ENCODE assay signal across 1 cellular context in genomic region chr9:2241875-2242741, GRCh38.
TF ChIP-seq lines count a peak whose summit lies in the region.

No MANE protein-coding gene starts in this region.

TF ChIP-seq in HepG2, 621 proteins besides CTCF, POLR2A, EP300 and RAD21 (continued from another document and continues in another):
- TF ChIP-seq MLXIP (CRISPR knock-in tag; IDR thresholded peaks at IDR 0.05; ENCODE audit: borderline replicate concordance) (no peak), ERF (CRISPR knock-in tag; IDR thresholded peaks at IDR 0.05) (peak; percentile 52; the same call in 1 of the 2 replicates), NR0B2 (CRISPR knock-in tag; IDR thresholded peaks at IDR 0.05) (no peak), NONO (IDR thresholded peaks at IDR 0.05) (no peak), NONO (CRISPR knock-in tag; conservative IDR thresholded peaks at IDR 0.05) (peak; percentile 58), ZFP41 (CRISPR knock-in tag; IDR thresholded peaks at IDR 0.05; ENCODE audit: borderline replicate concordance) (no peak), ZNF282 (IDR thresholded peaks at IDR 0.05; ENCODE audit: partially characterized antibody) (no peak), THAP7 (CRISPR knock-in tag; IDR thresholded peaks at IDR 0.05) (no peak; the same call in 1 of the 2 replicates), FOXO1 (CRISPR knock-in tag; IDR thresholded peaks at IDR 0.05) (peak; percentile 46), CREBL2 (CRISPR knock-in tag; IDR thresholded peaks at IDR 0.05; ENCODE audit: borderline replicate concordance) (0 out of 2 replicates have a peak, but pooled peaks have one; percentile 22), JUN (CRISPR knock-in tag; IDR thresholded peaks at IDR 0.05) (no peak), UBTF (CRISPR knock-in tag; IDR thresholded peaks at IDR 0.05) (no peak; the same call in 1 of the 2 replicates), ZNF550 (CRISPR knock-in tag; IDR thresholded peaks at IDR 0.05; ENCODE audit: borderline replicate concordance) (no peak), MTF1 (CRISPR knock-in tag; IDR thresholded peaks at IDR 0.05) (no peak), ZNF879 (CRISPR knock-in tag; IDR thresholded peaks at IDR 0.05) (no peak), KDM2A (CRISPR knock-in tag; IDR thresholded peaks at IDR 0.05; ENCODE audit: borderline replicate concordance, low read depth) (peak; percentile 92), ZNF235 (CRISPR knock-in tag; IDR thresholded peaks at IDR 0.05; ENCODE audit: borderline replicate concordance) (no peak), RFXAP (CRISPR knock-in tag; IDR thresholded peaks at IDR 0.05; ENCODE audit: borderline replicate concordance) (0 out of 2 replicates have a peak, but pooled peaks have one; percentile 69), ZNF17 (CRISPR knock-in tag; IDR thresholded peaks at IDR 0.05) (no peak), ZNF34 (CRISPR knock-in tag; IDR thresholded peaks at IDR 0.05; ENCODE audit: borderline replicate concordance) (no peak), ZNF564 (CRISPR knock-in tag; IDR thresholded peaks at IDR 0.05) (no peak), ZNF512 (CRISPR knock-in tag; IDR thresholded peaks at IDR 0.05) (no peak), ZNF878 (CRISPR knock-in tag; IDR thresholded peaks at IDR 0.05) (no peak), NR1H2 (CRISPR knock-in tag; IDR thresholded peaks at IDR 0.05; ENCODE audit: borderline replicate concordance, low read depth) (no peak), FOXJ3 (CRISPR knock-in tag; IDR thresholded peaks at IDR 0.05; ENCODE audit: borderline replicate concordance) (peak; percentile 65; the same call in 1 of the 2 replicates), ZNF343 (CRISPR knock-in tag; IDR thresholded peaks at IDR 0.05) (no peak), ZSCAN12 (CRISPR knock-in tag; IDR thresholded peaks at IDR 0.05) (no peak), PBX2 (CRISPR knock-in tag; IDR thresholded peaks at IDR 0.05) (no peak), ZNF7 (CRISPR knock-in tag; IDR thresholded peaks at IDR 0.05) (peak; percentile 24; the same call in 1 of the 2 replicates), JDP2 (CRISPR knock-in tag; IDR thresholded peaks at IDR 0.05; ENCODE audit: borderline replicate concordance) (no peak), ZNF75D (CRISPR knock-in tag; IDR thresholded peaks at IDR 0.05; ENCODE audit: borderline replicate concordance) (no peak), GATAD1 (CRISPR knock-in tag; IDR thresholded peaks at IDR 0.05) (peak; percentile 48; the same call in 1 of the 2 replicates), ELF3 (CRISPR knock-in tag; IDR thresholded peaks at IDR 0.05) (peak; percentile 36), GLI4 (CRISPR knock-in tag; IDR thresholded peaks at IDR 0.05; ENCODE audit: borderline replicate concordance) (peak; percentile 65; the same call in 1 of the 2 replicates), MEIS2 (CRISPR knock-in tag; IDR thresholded peaks at IDR 0.05) (0 out of 2 replicates have a peak, but pooled peaks have one; percentile 71), ZNF3 (CRISPR knock-in tag; IDR thresholded peaks at IDR 0.05) (no peak), ZNF747 (CRISPR knock-in tag; IDR thresholded peaks at IDR 0.05; ENCODE audit: borderline replicate concordance) (no peak), IKZF4 (CRISPR knock-in tag; IDR thresholded peaks at IDR 0.05; ENCODE audit: borderline replicate concordance, low read depth, not compliant biosample characterization) (no peak), DPF2 (CRISPR knock-in tag; IDR thresholded peaks at IDR 0.05; ENCODE audit: borderline replicate concordance, low read depth) (no peak), CERS6 (CRISPR knock-in tag; IDR thresholded peaks at IDR 0.05) (no peak), ZBTB14 (CRISPR knock-in tag; IDR thresholded peaks at IDR 0.05) (no peak), ZZZ3 (CRISPR knock-in tag; IDR thresholded peaks at IDR 0.05; ENCODE audit: borderline replicate concordance) (no peak), ZNF749 (CRISPR knock-in tag; IDR thresholded peaks at IDR 0.05; ENCODE audit: borderline replicate concordance) (peak; percentile 50; the same call in 1 of the 2 replicates), PITX1 (CRISPR knock-in tag; IDR thresholded peaks at IDR 0.05) (peak; percentile 49; the same call in 1 of the 2 replicates), MED13 (CRISPR knock-in tag; IDR thresholded peaks at IDR 0.05) (peak; percentile 20; the same call in 1 of the 2 replicates), MZF1 (CRISPR knock-in tag; IDR thresholded peaks at IDR 0.05; ENCODE audit: borderline replicate concordance) (no peak), SSRP1 (CRISPR knock-in tag; IDR thresholded peaks at IDR 0.05) (no peak), SATB2 (CRISPR knock-in tag; IDR thresholded peaks at IDR 0.05) (peak; percentile 14; the same call in 1 of the 2 replicates), NRL (CRISPR knock-in tag; IDR thresholded peaks at IDR 0.05; ENCODE audit: borderline replicate concordance) (no peak), FOXM1 (CRISPR knock-in tag; IDR thresholded peaks at IDR 0.05) (no peak), ZNF562 (CRISPR knock-in tag; IDR thresholded peaks at IDR 0.05; ENCODE audit: borderline replicate concordance) (no peak), ZHX1 (CRISPR knock-in tag; IDR thresholded peaks at IDR 0.05; ENCODE audit: low read depth) (no peak), PLSCR1 (CRISPR knock-in tag; IDR thresholded peaks at IDR 0.05; ENCODE audit: borderline replicate concordance) (no peak), MTF2 (CRISPR knock-in tag; IDR thresholded peaks at IDR 0.05; ENCODE audit: borderline replicate concordance) (0 out of 2 replicates have a peak, but pooled peaks have one; percentile 55), SAFB2 (CRISPR knock-in tag; IDR thresholded peaks at IDR 0.05; ENCODE audit: borderline replicate concordance, low read depth) (no peak), ZFP36L2 (CRISPR knock-in tag; IDR thresholded peaks at IDR 0.05) (no peak), ZNF850 (CRISPR knock-in tag; conservative IDR thresholded peaks at IDR 0.05) (no peak), ZSCAN30 (CRISPR knock-in tag; IDR thresholded peaks at IDR 0.05) (no peak)
